ENCODE assay signal across 32 cellular contexts in the genomic region with DNA sequence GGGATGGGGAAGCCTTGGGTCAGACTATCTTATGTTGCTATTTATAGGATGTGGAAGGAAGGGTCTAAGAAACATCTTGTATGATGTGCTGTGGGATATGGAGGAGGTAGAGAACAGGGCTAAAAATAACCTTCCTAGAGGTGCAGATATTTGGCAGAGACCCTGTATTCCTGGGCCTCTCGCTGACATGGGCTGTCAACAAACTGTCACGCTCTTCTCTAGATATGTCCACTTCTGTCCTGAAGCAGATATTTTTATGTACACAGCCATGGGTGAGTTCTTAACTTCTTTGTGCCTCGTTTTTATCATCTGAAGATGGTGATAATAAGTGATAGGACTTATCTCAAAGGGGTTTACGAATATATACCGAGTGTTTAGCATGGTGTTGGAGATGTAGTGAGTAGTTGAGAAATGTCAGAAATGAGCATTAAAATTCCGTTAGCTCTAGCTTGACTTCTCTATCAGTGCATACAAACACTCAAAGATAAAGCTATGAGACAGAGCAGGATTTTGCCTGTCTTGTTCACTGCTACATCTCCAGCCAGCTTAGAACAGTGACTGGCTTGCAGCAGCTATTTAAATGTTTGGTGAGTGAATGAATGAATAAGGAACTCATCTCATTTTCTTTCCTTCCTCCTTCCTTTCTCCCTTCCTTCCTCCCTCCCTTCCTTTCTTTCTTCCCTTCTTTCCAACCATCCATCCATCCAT. TPM values are rescaled to one million over a fixed set of nuclear protein-coding genes. Genes with fewer than 3 reads are reported as not detected.
"Had no signal": no experiment of that assay in that cellular context is flagged by ENCODE, and none has a peak within 500 bp of the region (broad histone marks: within the 10 kb centered on the region; RNA-seq: fewer than 3 reads in every experiment).

No MANE protein-coding gene starts in this region.

- H3K4me1 ChIP-seq: ascending aorta, breast epithelium, esophagus muscularis mucosa, foreskin keratinocyte, gastrocnemius medialis had no signal

- DNase-seq: activated B cell treated with CpG ODN at 0.5 μM for 24 hours; activated CD4-positive, alpha-beta T cell treated with anti-CD3 and anti-CD28 coated beads for 48 hours; activated CD4-positive, alpha-beta T cell treated with anti-CD3 and anti-CD28 coated beads, Interleukin-2, amount 50 U/mL, for 1 hour; activated CD4-positive, alpha-beta T cell treated with anti-CD3 and anti-CD28 coated beads, Interleukin-2, amount 50 U/mL, for 48 hours; activated CD8-positive, alpha-beta memory T cell treated with anti-CD3 and anti-CD28 coated beads for 24 hours; activated CD8-positive, alpha-beta T cell treated with anti-CD3 and anti-CD28 coated beads for 36 hours; activated effector memory CD4-positive, alpha-beta T cell treated with Interleukin-2 at 50 U/mL for 16 hours; activated gamma-delta T cell treated with Interleukin-2 at 50 U/mL for 16 hours; activated naive CD4-positive, alpha-beta T cell treated with anti-CD3 and anti-CD28 coated beads, Interleukin-2, amount 50 U/mL, for 16 hours; activated naive CD4-positive, alpha-beta T cell treated with Interleukin-2 at 50 U/mL for 16 hours; activated T-cell treated with anti-CD3 and anti-CD28 coated beads, Interleukin-2, amount 50 U/mL, for 4 hours; caudate nucleus; cortex of kidney; dermis blood vessel endothelial cell; effector CD4-positive, alpha-beta T cell; effector memory CD8-positive, alpha-beta T cell; foreskin keratinocyte; gastrocnemius medialis; glutamatergic neuron; T-helper 1 cell; T-helper 17 cell; T1000; WERI-Rb-1 had no signal

- H3K4me3 Mint-ChIP-seq: activated B cell treated with CpG ODN at 0.5 μM for 24 hours; activated CD8-positive, alpha-beta T cell treated with anti-CD3 and anti-CD28 coated beads for 36 hours; activated naive CD8-positive, alpha-beta T cell; activated T-cell treated with anti-CD3 and anti-CD28 coated beads, Interleukin-2, amount 50 U/mL, for 4 hours; activated T-helper 17 cell treated with anti-CD3 and anti-CD28 coated beads, Interleukin-2, amount 50 U/mL, for 72 hours; brain; effector memory CD8-positive, alpha-beta T cell; T-helper 17 cell; T-helper 2 cell treated with Interferon-gamma antibody and Interleukin-4, amounts not matched to agents 5 μg/mL and 100 μg/mL, for 36 hours had no signal

- H3K27ac Mint-ChIP-seq: activated B cell treated with CpG ODN at 0.5 μM for 24 hours; activated CD8-positive, alpha-beta T cell treated with anti-CD3 and anti-CD28 coated beads for 36 hours; activated naive CD8-positive, alpha-beta T cell; activated T-helper 17 cell treated with anti-CD3 and anti-CD28 coated beads, Interleukin-2, amount 50 U/mL, for 72 hours; brain; effector memory CD8-positive, alpha-beta T cell; T-helper 17 cell; T-helper 2 cell treated with Interferon-gamma antibody and Interleukin-4, amounts not matched to agents 5 μg/mL and 100 μg/mL, for 36 hours had no signal

- H3K36me3 Mint-ChIP-seq: activated naive CD8-positive, alpha-beta T cell; brain had no signal

- H3K4me3 ChIP-seq: ascending aorta, breast epithelium, esophagus muscularis mucosa, gastrocnemius medialis had no signal

- ATAC-seq: activated CD4-positive, CD25-positive, alpha-beta regulatory T cell treated with anti-CD3 and anti-CD28 coated beads, Interleukin-2, amount 50 U/mL, for 24 hours; activated CD8-positive, alpha-beta T cell treated with anti-CD3 and anti-CD28 coated beads for 36 hours; activated T-cell treated with anti-CD3 and anti-CD28 coated beads, Interleukin-2, amount 50 U/mL, for 4 hours; activated T-helper 17 cell treated with anti-CD3 and anti-CD28 coated beads, Interleukin-2, amount 50 U/mL, for 72 hours; effector memory CD8-positive, alpha-beta T cell; foreskin keratinocyte; gastrocnemius medialis; T-helper 17 cell had no signal

- H3K4me1 Mint-ChIP-seq: activated B cell treated with CpG ODN at 0.5 μM for 24 hours; activated T-helper 17 cell treated with anti-CD3 and anti-CD28 coated beads, Interleukin-2, amount 50 U/mL, for 72 hours; brain had no signal

- H3K9me3 Mint-ChIP-seq: activated B cell treated with CpG ODN at 0.5 μM for 24 hours; activated CD8-positive, alpha-beta T cell treated with anti-CD3 and anti-CD28 coated beads for 36 hours; activated T-cell treated with anti-CD3 and anti-CD28 coated beads, Interleukin-2, amount 50 U/mL, for 4 hours; activated T-helper 17 cell treated with anti-CD3 and anti-CD28 coated beads, Interleukin-2, amount 50 U/mL, for 72 hours; effector memory CD8-positive, alpha-beta T cell; T-helper 2 cell treated with Interferon-gamma antibody and Interleukin-4, amounts not matched to agents 5 μg/mL and 100 μg/mL, for 36 hours had no signal

- H3K27me3 Mint-ChIP-seq: activated CD8-positive, alpha-beta T cell treated with anti-CD3 and anti-CD28 coated beads for 36 hours had no signal

- H3K27ac ChIP-seq: ascending aorta, breast epithelium, esophagus muscularis mucosa, foreskin keratinocyte, gastrocnemius medialis, WERI-Rb-1 had no signal

- H3K27me3 ChIP-seq: ascending aorta, breast epithelium, esophagus muscularis mucosa, foreskin keratinocyte, gastrocnemius medialis had no signal

- H3K36me3 ChIP-seq: ascending aorta, breast epithelium, esophagus muscularis mucosa, gastrocnemius medialis, WERI-Rb-1 had no signal

- H3K9me3 ChIP-seq: ascending aorta, breast epithelium, esophagus muscularis mucosa, gastrocnemius medialis had no signal

RNA-seq across cellular contexts. Expression of a gene that starts 2.9 kb away (rescaled TPM):
- total RNA-seq: activated B cell treated with CpG ODN at 0.5 μM for 24 hours; activated CD8-positive, alpha-beta T cell treated with anti-CD3 and anti-CD28 coated beads for 36 hours; activated T-helper 17 cell treated with anti-CD3 and anti-CD28 coated beads, Interleukin-2, amount 50 U/mL, for 72 hours; ascending aorta; chondrocyte; dermis blood vessel endothelial cell; foreskin keratinocyte had no signal
- polyA plus RNA-seq: foreskin keratinocyte had no signal
